In the genomic region with DNA sequence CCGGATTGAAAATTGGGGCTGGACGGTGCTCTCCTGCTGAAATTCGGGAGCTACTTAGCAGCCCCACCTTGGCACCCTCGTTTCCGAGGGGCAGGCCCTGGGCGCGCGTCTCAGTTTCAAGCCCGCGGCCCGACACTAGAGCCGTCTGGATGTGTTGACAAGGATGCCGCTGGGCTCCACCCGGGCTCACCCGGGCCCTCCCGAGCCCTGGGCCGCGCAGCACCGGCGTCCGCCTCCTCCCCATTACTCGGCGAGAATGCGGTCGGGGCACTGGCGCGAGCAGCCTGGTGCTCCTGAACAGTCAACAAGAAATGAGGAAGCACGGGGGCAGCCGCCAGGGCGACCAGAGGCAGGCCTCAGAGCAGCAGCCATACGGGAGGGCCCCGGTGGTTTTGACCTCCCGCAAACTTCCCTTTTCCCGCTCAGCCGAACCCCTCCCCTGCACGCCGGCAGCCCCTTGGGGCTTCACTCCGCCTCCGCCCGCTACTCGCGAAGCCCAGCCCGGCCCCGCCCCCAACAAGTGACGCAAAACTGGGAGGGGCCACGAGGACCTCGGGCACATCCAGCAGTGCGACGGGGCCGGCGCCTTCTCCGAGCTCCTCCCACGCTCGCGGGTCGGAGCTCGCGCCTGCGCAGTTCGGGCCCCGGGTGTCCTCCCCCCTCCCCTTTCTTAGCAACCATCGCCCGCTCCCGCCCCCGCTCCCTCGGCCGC, we compare ENCODE assay signal across 8 cellular contexts. TPM values are rescaled to one million over a fixed set of nuclear protein-coding genes. Genes with fewer than 3 reads are reported as not detected.
A peak's percentile ranks its signal among the peaks of the same experiment; 100 is the strongest.
DNase-seq lines count a peak whose midpoint lies in the region; ATAC-seq and TF ChIP-seq lines count a peak whose summit lies in the region.

No MANE protein-coding gene starts in this region.

- ATAC-seq in GM18499 (IDR thresholded peaks at IDR 0.05; ENCODE audit: insufficient read depth, unreplicated experiment) (peak; percentile 66), HG02938 (IDR thresholded peaks at IDR 0.05; ENCODE audit: unreplicated experiment) (peak; percentile 73), aorta (ENCODE audit: low FRiP score) (peak; percentile 99)

- intact Hi-C loops in ascending aorta (cut with DNase I) (loop anchor here (2.0 to 10.0 kb wide), 4 partner anchors 42 to 1034 kb away; no protein-coding TSS in a partner anchor), aorta (cut with DNase I) (loop anchor here in 1 of 2 donors (5.0 kb wide), 1 partner anchor 107 kb away; no protein-coding TSS in a partner anchor)

- peak overlapping the region; percentile 92 to 93 for H3K4me3 ChIP-seq in ascending aorta
- H3K4me3 ChIP-seq in rectal smooth muscle tissue (ENCODE audit: low read length): peak overlapping the region; percentile 78
- H3K4me3 ChIP-seq in aorta (ENCODE audit: low read length in 2 of 2): peak overlapping the region; percentile 32 to 39

- H3K27ac ChIP-seq in ascending aorta (peak overlapping the region; percentile 93), rectal smooth muscle tissue (ENCODE audit: low read depth, low read length) (peak overlapping the region; percentile 96), aorta (ENCODE audit: low read depth in 1 of 2, low read length in 2 of 2) (peak overlapping the region in 1 of 2 donors; percentile 69)

- H3K4me1 ChIP-seq in ascending aorta (peaks cover 0 to 8% of the 10 kb centered on the region in 2 donors), rectal smooth muscle tissue (ENCODE audit: control insufficient read depth, insufficient read depth, low read length) (peaks cover 3% of the 10 kb centered on the region), aorta (ENCODE audit: control insufficient read depth in 1 of 2, insufficient read depth in 2 of 2, low read length in 2 of 2) (no peaks in the 10 kb centered on the region)

- H3K36me3 ChIP-seq in ascending aorta (peaks cover 0 to 18% of the 10 kb centered on the region in 2 donors), rectal smooth muscle tissue (ENCODE audit: control insufficient read depth, insufficient read depth, low read length) (peaks cover 3% of the 10 kb centered on the region), aorta (ENCODE audit: control insufficient read depth in 1 of 2, insufficient read depth in 2 of 2, low read length in 1 of 2) (no peaks in the 10 kb centered on the region)

- DNase-seq in NCI-H187 (lab: John Stamatoyannopoulos, UW) (peak; percentile 92 to 96), T-helper 2 cell (peak; percentile 98 to 99 (median 99)), ascending aorta (ENCODE audit: low spot score in 2 of 2) (peak; percentile 95 to 100), hepatic stellate cell (ENCODE audit: low spot score) (peak; percentile 96), aorta (peak; percentile 99 to 100)

- H3K9ac ChIP-seq in rectal smooth muscle tissue (ENCODE audit: low read length): peak overlapping the region; percentile 82

- H3K27me3 ChIP-seq in ascending aorta (no peaks in the 10 kb centered on the region), rectal smooth muscle tissue (ENCODE audit: control insufficient read depth, insufficient read depth, low read length) (no peaks in the 10 kb centered on the region), aorta (ENCODE audit: control insufficient read depth in 1 of 2, insufficient read depth in 2 of 2, low read length in 1 of 2) (no peaks in the 10 kb centered on the region)

- WGBS in aorta, 2 donors: 0 to 1% methylated on average over 44 to 67 of the region's 67 CpGs

- TF ChIP-seq CTCF in ascending aorta (IDR thresholded peaks at IDR 0.05): no peak

- no peaks in the 10 kb centered on the region for H3K9me3 ChIP-seq in ascending aorta
- H3K9me3 ChIP-seq in aorta (ENCODE audit: control insufficient read depth, low read length): no peaks in the 10 kb centered on the region

RNA-seq across cellular contexts. Expression of gene SEC14L1, which starts 0.4 kb away (rescaled TPM):
- total RNA-seq in ascending aorta (176 TPM), aorta (10 to 100 TPM; 79.2 to 99.8 TPM)
- polyA plus RNA-seq in aorta: 10 to 100 TPM; 17.2 to 19.2 TPM

Comparison
In these comparisons a context has a peak if more than half of its experiments do, and no peak if none do; other contexts are left out.
1. H3K4me3 ChIP-seq: peak in every context shown above with its lines; median percentile 92 in ascending aorta; 78 in rectal smooth muscle tissue; 36 in aorta.